In genomic region chr11:1302461-1303073, GRCh38 we compare ENCODE assay signal across 14 cellular contexts. TPM values are rescaled to one million over a fixed set of nuclear protein-coding genes. Genes with fewer than 3 reads are reported as not detected.
DNase-seq lines count a peak whose midpoint lies in the region; ATAC-seq and TF ChIP-seq lines count a peak whose summit lies in the region.
"Had no signal": no experiment of that assay in that cellular context is flagged by ENCODE, and none has a peak within 500 bp of the region (broad histone marks: within the 10 kb centered on the region; RNA-seq: fewer than 3 reads in every experiment).

No MANE protein-coding gene starts in this region.

- no peaks in the 10 kb centered on the region for H3K27me3 ChIP-seq in BLaER1 treated with 17β-estradiol and CSF1 and Interleukin-3, amounts not matched to agents 10 nM and 100 nM
- H3K27me3 ChIP-seq in NT2/D1 (ENCODE audit: insufficient read depth, insufficient read length) (no peaks in the 10 kb centered on the region), esophagus (ENCODE audit: control insufficient read depth in 1 of 2, insufficient read depth in 2 of 2, low read length in 2 of 2) (no peaks in the 10 kb centered on the region), SJCRH30 (no peaks in the 10 kb centered on the region)

- no peak overlapping the region for H3K4me3 Mint-ChIP-seq in osteocyte (ENCODE audit: unreplicated experiment)

- H3K4me1 Mint-ChIP-seq in osteocyte (ENCODE audit: unreplicated experiment) = peaks cover 50% of the 10 kb centered on the region

- no peak overlapping the region for H3K4me3 ChIP-seq in BLaER1 treated with 17β-estradiol and CSF1 and Interleukin-3, amounts not matched to agents 10 nM and 100 nM
- H3K4me3 ChIP-seq in NT2/D1 (ENCODE audit: insufficient read length, low read depth) (no peak overlapping the region), esophagus (ENCODE audit: low read depth in 1 of 2, low read length in 2 of 2) (peak overlapping the region in 1 of 2 donors; percentile 19), SJCRH30 (no peak overlapping the region)
- H3K4me3 ChIP-seq: psoas muscle had no signal

- H3K27me3 Mint-ChIP-seq in osteocyte (ENCODE audit: unreplicated experiment) = no peaks in the 10 kb centered on the region

- no peaks in the 10 kb centered on the region for H3K9me3 ChIP-seq in BLaER1 treated with 17β-estradiol and CSF1 and Interleukin-3, amounts not matched to agents 10 nM and 100 nM (replicated peaks in 1 of 11)
- H3K9me3 ChIP-seq in NT2/D1 (ENCODE audit: insufficient read depth, low read length) (no peaks in the 10 kb centered on the region), esophagus (ENCODE audit: control insufficient read depth in 2 of 2, insufficient read depth in 1 of 2, low read depth in 1 of 2, low read length in 1 of 2) (no peaks in the 10 kb centered on the region), SJCRH30 (replicated peaks) (no peaks in the 10 kb centered on the region)
- H3K9me3 ChIP-seq: psoas muscle had no signal

- H3K36me3 ChIP-seq in BLaER1 treated with 17β-estradiol and CSF1 and Interleukin-3, amounts not matched to agents 10 nM and 100 nM = peaks cover 16 to 93% (median 57%) of the 10 kb centered on the region in 11 experiments; a peak in 21 of 22 replicates
- peaks cover 41% of the 10 kb centered on the region for H3K36me3 ChIP-seq in NT2/D1 (ENCODE audit: insufficient read depth, insufficient read length, low read length)
- H3K36me3 ChIP-seq in esophagus (ENCODE audit: control insufficient read depth in 2 of 2, insufficient read depth in 2 of 2, low read length in 1 of 2) = peaks cover 0 to 28% of the 10 kb centered on the region in 2 donors
- H3K36me3 ChIP-seq in SJCRH30 = 0 out of 2 replicates have a peak, but pooled peaks cover 2% of the 10 kb centered on the region

- no peak for ATAC-seq in HG03521 (IDR thresholded peaks at IDR 0.05; ENCODE audit: unreplicated experiment)
- ATAC-seq: psoas muscle had no signal

- peak overlapping the region in 6 of 11 experiments; percentile 9 to 98 (median 95); a peak in 11 of 22 replicates for H3K4me2 ChIP-seq in BLaER1 treated with 17β-estradiol and CSF1 and Interleukin-3, amounts not matched to agents 10 nM and 100 nM

- WGBS in esophagus, 2 donors = 59 to 67% methylated on average over 14 of the region's 14 CpGs

- no peaks in the 10 kb centered on the region for H3K36me3 Mint-ChIP-seq in osteocyte (ENCODE audit: unreplicated experiment)

- no peak for TF ChIP-seq CTCF in osteocyte (IDR thresholded peaks at IDR 0.05)

- no peaks in the 10 kb centered on the region for H3K9me3 Mint-ChIP-seq in osteocyte (ENCODE audit: unreplicated experiment)

- peak overlapping the region in 9 of 11 experiments; percentile 6 to 73 (median 32); a peak in 9 of 22 replicates for H3K9ac ChIP-seq in BLaER1 treated with 17β-estradiol and CSF1 and Interleukin-3, amounts not matched to agents 10 nM and 100 nM
- peak overlapping the region; percentile 22 for H3K9ac ChIP-seq in NT2/D1 (ENCODE audit: insufficient read length, low read depth)

- DNase-seq in NT2/D1 (ENCODE audit: low read depth, low spot score) (no peak), osteocyte (ENCODE audit: extremely low spot score, unreplicated experiment) (peak; percentile 68), H4 (ENCODE audit: low spot score) (no peak), GF-D8 (lab: John Stamatoyannopoulos, UW) (no peak), SJCRH30 (no peak)
- DNase-seq: mesenchymal stem cell; NCI-H1092 treated with DMSO at 0.1 percent for 48 hours; NCI-H524; psoas muscle; stimulated activated CD4-positive, alpha-beta T cell treated with anti-CD3 and anti-CD28 coated beads, Interleukin-4, amount 100 ng/mL, for 1 hour; stimulated activated naive CD4-positive, alpha-beta T cell treated with Interleukin-2 at 50 U/mL for 16 hours had no signal

- H3K27ac Mint-ChIP-seq in osteocyte (ENCODE audit: unreplicated experiment) = no peak overlapping the region

- peaks cover 92 to 100% (median 98%) of the 10 kb centered on the region in 11 experiments for H4K20me1 ChIP-seq in BLaER1 treated with 17β-estradiol and CSF1 and Interleukin-3, amounts not matched to agents 10 nM and 100 nM

- H3K27ac ChIP-seq in BLaER1 treated with 17β-estradiol and CSF1 and Interleukin-3, amounts not matched to agents 10 nM and 100 nM = peak overlapping the region in 7 of 11 experiments; percentile 5 to 58 (median 36); a peak in 7 of 22 replicates
- peak overlapping the region; percentile 54 to 96 for H3K27ac ChIP-seq in esophagus (ENCODE audit: low read depth in 2 of 2, low read length in 1 of 2)
- H3K27ac ChIP-seq in SJCRH30 = no peak overlapping the region
- H3K27ac ChIP-seq: psoas muscle had no signal

- peaks cover 54 to 100% (median 96%) of the 10 kb centered on the region in 10 experiments for H3K4me1 ChIP-seq in BLaER1 treated with 17β-estradiol and CSF1 and Interleukin-3, amounts not matched to agents 10 nM and 100 nM
- peaks cover 22% of the 10 kb centered on the region for H3K4me1 ChIP-seq in NT2/D1 (ENCODE audit: insufficient read depth, insufficient read length)
- peaks cover 30 to 60% of the 10 kb centered on the region in 2 donors for H3K4me1 ChIP-seq in esophagus (ENCODE audit: control insufficient read depth in 2 of 2, insufficient read depth in 2 of 2, low read length in 1 of 2)
- no peaks in the 10 kb centered on the region for H3K4me1 ChIP-seq in SJCRH30

RNA-seq across cellular contexts. Expression of gene TOLLIP, which starts 6.9 kb away (rescaled TPM):
- polyA plus RNA-seq in esophagus = 10 to 100 TPM; 44.4 to 68.0 TPM
- total RNA-seq in osteocyte = 63.2 and 71.6 TPM in 2 replicates
- total RNA-seq in H4 (2014; rRNA removed; shearing (Covaris generic)) = 18.6 and 26.9 TPM in 2 replicates
- 18.9 and 20.5 TPM in 2 replicates for total RNA-seq in SJCRH30 (2014; rRNA removed; shearing (Covaris generic))
